ENCODE assay signal across 15 cellular contexts in the genomic region with DNA sequence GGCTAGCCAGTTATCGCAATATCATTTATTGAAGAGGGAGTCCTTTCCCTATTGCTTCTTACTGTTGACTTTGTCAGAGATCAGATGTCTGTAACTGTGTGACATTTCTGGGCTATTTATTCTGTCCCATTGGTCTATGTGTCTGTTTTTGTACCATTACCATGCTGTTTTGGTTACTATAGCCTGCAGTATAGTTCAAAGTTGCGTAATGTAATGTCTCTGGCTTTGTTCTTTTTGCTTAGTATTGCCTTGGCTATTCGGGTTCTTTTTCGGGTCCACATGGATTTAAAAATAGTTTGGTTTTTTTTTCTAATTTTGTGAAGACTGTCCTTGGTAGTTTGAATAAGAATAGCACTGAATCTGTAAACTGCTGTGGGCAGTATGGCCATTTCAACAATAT.
DNase-seq lines count a peak whose midpoint lies in the region; ATAC-seq, FAIRE-seq and TF ChIP-seq lines count a peak whose summit lies in the region.
"Had no signal": no experiment of that assay in that cellular context is flagged by ENCODE, and none has a peak within 500 bp of the region (broad histone marks: within the 10 kb centered on the region; RNA-seq: fewer than 3 reads in every experiment).

No MANE protein-coding gene starts in this region.

- peaks cover 5% of the 10 kb centered on the region for H3K4me1 Mint-ChIP-seq in CD4-positive, alpha-beta T cell (ENCODE audit: low read depth)
- H3K4me1 Mint-ChIP-seq in CD8-positive, alpha-beta T cell (ENCODE audit: low read depth): peaks cover 8% of the 10 kb centered on the region

- H3K36me3 ChIP-seq in CD8-positive, alpha-beta T cell (ENCODE audit: insufficient read depth, low read length): no peaks in the 10 kb centered on the region
- H3K36me3 ChIP-seq in K562 (ENCODE audit: control insufficient read depth, insufficient read depth, low read length): no peaks in the 10 kb centered on the region

- no peaks in the 10 kb centered on the region for H3K27me3 Mint-ChIP-seq in CD4-positive, alpha-beta T cell
- H3K27me3 Mint-ChIP-seq in CD8-positive, alpha-beta T cell (ENCODE audit: low read depth): no peaks in the 10 kb centered on the region
- H3K27me3 Mint-ChIP-seq: CD8-positive, alpha-beta memory T cell had no signal

- CTCF ChIA-PET in CD4-positive, alpha-beta T cell (lab: Charles Lee): no interaction called here
- CTCF ChIA-PET in CD8-positive, alpha-beta T cell (lab: Charles Lee): no interaction called here
- CTCF ChIA-PET in K562 (lab: Yijun Ruan, JAX; ENCODE audit: low intra/inter-chr PET ratio): no interaction called here

- no peaks in the 10 kb centered on the region for H3K9me3 ChIP-seq in CD4-positive, alpha-beta T cell (ENCODE audit: control insufficient read depth, low read length)
- H3K9me3 ChIP-seq in CD8-positive, alpha-beta T cell (ENCODE audit: low read length): no peaks in the 10 kb centered on the region
- H3K9me3 ChIP-seq in K562 (replicated peaks; ENCODE audit: control insufficient read depth, insufficient read depth, low read depth, low read length): no peaks in the 10 kb centered on the region

- peaks cover 56% of the 10 kb centered on the region for H3K36me3 Mint-ChIP-seq in CD4-positive, alpha-beta T cell (ENCODE audit: low read depth)
- H3K36me3 Mint-ChIP-seq in CD8-positive, alpha-beta T cell: peaks cover 31% of the 10 kb centered on the region

- no peak for TF ChIP-seq CTCF in CD4-positive, alpha-beta T cell (IDR thresholded peaks at IDR 0.05)
- TF ChIP-seq CTCF in CD8-positive, alpha-beta T cell (IDR thresholded peaks at IDR 0.05): no peak
- TF ChIP-seq CTCF in K562 (IDR thresholded peaks at IDR 0.05 in 2 of 3, conservative IDR thresholded peaks at IDR 0.05 in 1 of 3; ENCODE audit: insufficient read depth in 2 of 3, low read depth in 1 of 3, low read length in 3 of 3): no peak

- no peak overlapping the region for H3K4me3 ChIP-seq in CD8-positive, alpha-beta T cell (ENCODE audit: low read depth, low read length)
- H3K4me3 ChIP-seq in K562: no peak overlapping the region

- no peak for TF ChIP-seq POLR2A in K562 (conservative IDR thresholded peaks at IDR 0.05)

- no peak for DNase-seq in CD4-positive, alpha-beta T cell
- no peak for DNase-seq in CD8-positive, alpha-beta T cell
- DNase-seq in K562 (ENCODE audit: extremely low read depth in 1 of 4, low spot score in 3 of 4) (no peak), caudate nucleus (lab: John Stamatoyannopoulos, UW) (no peak)
- no peak for DNase-seq in NK-92 treated with Interleukin-12 subunit alpha and Interleukin-12 subunit beta, amount 100 ng/mL, for 24 hours (lab: John Stamatoyannopoulos, UW)
- DNase-seq: C1 segment of cervical spinal cord; CD8-positive, alpha-beta memory T cell; DMS53; DMS79 treated with DMSO at 0.1 percent for 48 hours; GF-D8; GOT3; H7; HCEC 1CT had no signal

- BruUV-seq in K562 (replicated peaks; lab: Mats Ljungman, UMichigan): no TSS peak

- TF ChIP-seq EP300 in K562 (IDR thresholded peaks at IDR 0.05; ENCODE audit: low read length): no peak

- no peaks in the 10 kb centered on the region for H3K4me1 ChIP-seq in CD8-positive, alpha-beta T cell (ENCODE audit: insufficient read depth, low read length)
- no peaks in the 10 kb centered on the region for H3K4me1 ChIP-seq in K562 (replicated peaks in 1 of 2; ENCODE audit: control insufficient read depth in 2 of 2, insufficient read depth in 2 of 2, low read length in 2 of 2)

- peak overlapping the region; percentile 32 for H3K27ac Mint-ChIP-seq in CD4-positive, alpha-beta T cell
- H3K27ac Mint-ChIP-seq in CD8-positive, alpha-beta T cell: peak overlapping the region; percentile 6

- H3K27me3 ChIP-seq in CD4-positive, alpha-beta T cell (ENCODE audit: control insufficient read depth, insufficient read depth, low read length): no peaks in the 10 kb centered on the region
- no peaks in the 10 kb centered on the region for H3K27me3 ChIP-seq in CD8-positive, alpha-beta T cell (ENCODE audit: insufficient read depth, low read length)
- H3K27me3 ChIP-seq in K562 (ENCODE audit: control insufficient read depth in 2 of 2, insufficient read depth in 2 of 2, low read length in 2 of 2): no peaks in the 10 kb centered on the region

- intact Hi-C loops in CD4-positive, alpha-beta T cell (cut with DNase I, micrococcal nuclease): no loop called here
- intact Hi-C loops in CD8-positive, alpha-beta T cell (cut with DNase I, micrococcal nuclease): no loop called here
- intact Hi-C loops in K562 (cut with micrococcal nuclease): no loop called here

- POLR2A ChIA-PET in CD4-positive, alpha-beta T cell (lab: Charles Lee): no interaction called here
- POLR2A ChIA-PET in CD8-positive, alpha-beta T cell (lab: Charles Lee): no interaction called here
- POLR2A ChIA-PET in K562 (lab: Yijun Ruan, JAX): no interaction called here

- H3K27ac ChIP-seq in CD4-positive, alpha-beta T cell (ENCODE audit: low read depth, low read length): no peak overlapping the region
- no peak overlapping the region for H3K27ac ChIP-seq in CD8-positive, alpha-beta T cell (ENCODE audit: low read depth, low read length)
- H3K27ac ChIP-seq in K562 (ENCODE audit: extremely low read depth, low read depth, low read length): no peak overlapping the region
- no peak overlapping the region for H3K27ac ChIP-seq in caudate nucleus (ENCODE audit: low read depth, low read length)

- FAIRE-seq in K562 (lab: Jason Lieb, UNC): no peak
- FAIRE-seq: GM18507 had no signal

- H3K79me2 ChIP-seq in K562 (ENCODE audit: control insufficient read depth, insufficient read depth, low read length): no peaks in the 10 kb centered on the region

- H3K9me3 Mint-ChIP-seq in CD4-positive, alpha-beta T cell: peaks cover 3% of the 10 kb centered on the region
- peaks cover 14% of the 10 kb centered on the region for H3K9me3 Mint-ChIP-seq in CD8-positive, alpha-beta T cell

- ATAC-seq in CD4-positive, alpha-beta T cell (ENCODE audit: poor library complexity): no peak
- ATAC-seq in CD8-positive, alpha-beta T cell: no peak
- ATAC-seq in K562 (no peak), HG03469 (IDR thresholded peaks at IDR 0.05; ENCODE audit: unreplicated experiment) (no peak)

- H2AFZ ChIP-seq in K562 (ENCODE audit: low read depth, low read length): no peak overlapping the region

- H4K20me1 ChIP-seq in K562 (replicated peaks; ENCODE audit: control insufficient read depth, insufficient read depth, low read length): no peaks in the 10 kb centered on the region

- no peak overlapping the region for H3K9ac ChIP-seq in K562 (ENCODE audit: insufficient read depth in 1 of 2, low read depth in 2 of 2, low read length in 2 of 2)

- in situ Hi-C loops in K562 (cut with MboI): no loop called here

- WGBS in K562 (ENCODE audit: insufficient coverage, low coverage, missing lambda C conversion rate): 3% methylated on average over 4 of the region's 4 CpGs

- H3K4me3 Mint-ChIP-seq in CD4-positive, alpha-beta T cell: no peak overlapping the region
- H3K4me3 Mint-ChIP-seq in CD8-positive, alpha-beta T cell: no peak overlapping the region
- H3K4me3 Mint-ChIP-seq: CD8-positive, alpha-beta memory T cell had no signal

- no peak overlapping the region for H3K4me2 ChIP-seq in K562 (ENCODE audit: insufficient read depth, low read length)

- no peaks in the 10 kb centered on the region for H3K9me1 ChIP-seq in K562 (ENCODE audit: control insufficient read depth, insufficient read depth, low read length)

- TF ChIP-seq RAD21 in K562 (CRISPR knock-in tag; conservative IDR thresholded peaks at IDR 0.05 in 1 of 2, IDR thresholded peaks at IDR 0.05 in 1 of 2): no peak

TF ChIP-seq in K562, 482 proteins besides CTCF, POLR2A, EP300 and RAD21:
- TF ChIP-seq CEBPG (CRISPR knock-in tag; IDR thresholded peaks at IDR 0.05) (no peak), CEBPG (tag; conservative IDR thresholded peaks at IDR 0.05 in 1 of 2, IDR thresholded peaks at IDR 0.05 in 1 of 2) (peak in 1 of 2 experiments; percentile 25; a peak in 1 of 4 replicates), CEBPB (tag; IDR thresholded peaks at IDR 0.05) (peak; percentile 65)
- TF ChIP-seq, protein P1, sequence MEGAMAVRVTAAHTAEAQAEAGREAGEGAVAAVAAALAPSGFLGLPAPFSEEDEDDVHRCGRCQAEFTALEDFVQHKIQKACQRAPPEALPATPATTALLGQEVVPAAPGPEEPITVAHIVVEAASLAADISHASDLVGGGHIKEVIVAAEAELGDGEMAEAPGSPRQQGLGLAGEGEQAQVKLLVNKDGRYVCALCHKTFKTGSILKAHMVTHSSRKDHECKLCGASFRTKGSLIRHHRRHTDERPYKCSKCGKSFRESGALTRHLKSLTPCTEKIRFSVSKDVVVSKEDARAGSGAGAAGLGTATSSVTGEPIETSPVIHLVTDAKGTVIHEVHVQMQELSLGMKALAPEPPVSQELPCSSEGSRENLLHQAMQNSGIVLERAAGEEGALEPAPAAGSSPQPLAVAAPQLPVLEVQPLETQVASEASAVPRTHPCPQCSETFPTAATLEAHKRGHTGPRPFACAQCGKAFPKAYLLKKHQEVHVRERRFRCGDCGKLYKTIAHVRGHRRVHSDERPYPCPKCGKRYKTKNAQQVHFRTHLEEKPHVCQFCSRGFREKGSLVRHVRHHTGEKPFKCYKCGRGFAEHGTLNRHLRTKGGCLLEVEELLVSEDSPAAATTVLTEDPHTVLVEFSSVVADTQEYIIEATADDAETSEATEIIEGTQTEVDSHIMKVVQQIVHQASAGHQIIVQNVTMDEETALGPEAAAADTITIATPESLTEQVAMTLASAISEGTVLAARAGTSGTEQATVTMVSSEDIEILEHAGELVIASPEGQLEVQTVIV (CRISPR knock-in tag; IDR thresholded peaks at IDR 0.05; ENCODE audit: borderline replicate concordance): no peak
